Comparison of ENCODE assay signal across 13 cellular contexts in the genomic region with DNA sequence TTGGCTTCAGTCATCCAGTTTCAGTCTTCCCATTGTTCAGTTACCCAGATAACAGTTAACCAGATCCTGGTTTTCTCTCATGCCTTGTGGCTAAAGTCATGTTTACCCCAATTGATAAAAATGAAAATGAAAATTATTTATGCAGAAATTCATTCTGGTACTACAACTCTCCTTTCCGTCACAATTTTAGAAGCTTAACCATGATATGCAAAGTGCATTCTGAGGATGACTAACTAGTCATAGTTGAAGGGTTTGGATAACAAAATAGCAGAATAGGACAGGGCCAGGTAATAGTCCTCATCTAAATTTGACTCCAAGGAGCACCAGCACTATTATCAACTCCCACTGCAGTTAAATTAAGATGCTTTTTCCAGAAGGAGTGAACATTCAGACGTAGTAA.
DNase-seq lines count a peak whose midpoint lies in the region; ATAC-seq lines count a peak whose summit lies in the region.
"Had no signal": no experiment of that assay in that cellular context is flagged by ENCODE, and none has a peak within 500 bp of the region (broad histone marks: within the 10 kb centered on the region; RNA-seq: fewer than 3 reads in every experiment).

No MANE protein-coding gene starts in this region.

- no peak for DNase-seq in activated CD4-positive, alpha-beta memory T cell treated with anti-CD3 and anti-CD28 coated beads, Interleukin-2, amount 10 ng/mL, durations not matched to agents 7 days and 5 days
- DNase-seq in NCI-H1105 (lab: John Stamatoyannopoulos, UW) (no peak), NCI-H510A treated with DMSO at 0.1 percent for 48 hours (lab: John Stamatoyannopoulos, UW) (no peak), DMS79 treated with DMSO at 0.1 percent for 48 hours (lab: John Stamatoyannopoulos, UW) (no peak)
- DNase-seq: DND-41; mucosa of descending colon; stimulated activated CD4-positive, alpha-beta T cell treated with anti-CD3 and anti-CD28 coated beads, Interleukin-2, amount 100 ng/mL, for 24 hours had no signal

- peaks cover 1% of the 10 kb centered on the region for H3K27me3 Mint-ChIP-seq in activated CD4-positive, alpha-beta memory T cell treated with anti-CD3 and anti-CD28 coated beads, Interleukin-2, amount 10 ng/mL, durations not matched to agents 7 days and 5 days
- H3K27me3 Mint-ChIP-seq: progenitor cell of endocrine pancreas; stimulated activated memory B cell treated with anti-CD40 and anti-IgM and Interleukin-4, amounts not matched to agents 10 μg/mL and 1 μg/mL and 100 μg/mL, for 72 hours had no signal

- H3K4me1 Mint-ChIP-seq in activated CD4-positive, alpha-beta memory T cell treated with anti-CD3 and anti-CD28 coated beads, Interleukin-2, amount 10 ng/mL, durations not matched to agents 7 days and 5 days: no peaks in the 10 kb centered on the region
- H3K4me1 Mint-ChIP-seq: stimulated activated memory B cell treated with anti-CD40 and anti-IgM and Interleukin-4, amounts not matched to agents 10 μg/mL and 1 μg/mL and 100 μg/mL, for 72 hours had no signal

- no peak overlapping the region for H3K4me3 Mint-ChIP-seq in activated CD4-positive, alpha-beta memory T cell treated with anti-CD3 and anti-CD28 coated beads, Interleukin-2, amount 10 ng/mL, durations not matched to agents 7 days and 5 days
- H3K4me3 Mint-ChIP-seq: stimulated activated memory B cell treated with anti-CD40 and anti-IgM and Interleukin-4, amounts not matched to agents 10 μg/mL and 1 μg/mL and 100 μg/mL, for 72 hours had no signal

- POLR2A ChIA-PET in activated CD4-positive, alpha-beta memory T cell treated with anti-CD3 and anti-CD28 coated beads, Interleukin-2, amount 10 ng/mL, durations not matched to agents 7 days and 5 days (lab: Charles Lee): no interaction called here

- no peaks in the 10 kb centered on the region for H3K36me3 Mint-ChIP-seq in activated CD4-positive, alpha-beta memory T cell treated with anti-CD3 and anti-CD28 coated beads, Interleukin-2, amount 10 ng/mL, durations not matched to agents 7 days and 5 days (ENCODE audit: low read depth)
- H3K36me3 Mint-ChIP-seq: stimulated activated memory B cell treated with anti-CD40 and anti-IgM and Interleukin-4, amounts not matched to agents 10 μg/mL and 1 μg/mL and 100 μg/mL, for 72 hours had no signal

- ATAC-seq in GM18519 (IDR thresholded peaks at IDR 0.05; ENCODE audit: low FRiP score, unreplicated experiment) (peak; percentile 92), GM21360 (IDR thresholded peaks at IDR 0.05; ENCODE audit: unreplicated experiment) (peak; percentile 99), HG02938 (IDR thresholded peaks at IDR 0.05; ENCODE audit: unreplicated experiment) (peak; percentile 100), HG03521 (IDR thresholded peaks at IDR 0.05; ENCODE audit: unreplicated experiment) (peak; percentile 99)
- ATAC-seq: mucosa of descending colon; stimulated activated memory B cell treated with anti-CD40 and anti-IgM and Interleukin-4, amounts not matched to agents 10 μg/mL and 1 μg/mL and 100 μg/mL, for 72 hours had no signal

- no peaks in the 10 kb centered on the region for H3K9me3 Mint-ChIP-seq in activated CD4-positive, alpha-beta memory T cell treated with anti-CD3 and anti-CD28 coated beads, Interleukin-2, amount 10 ng/mL, durations not matched to agents 7 days and 5 days
- H3K9me3 Mint-ChIP-seq: stimulated activated memory B cell treated with anti-CD40 and anti-IgM and Interleukin-4, amounts not matched to agents 10 μg/mL and 1 μg/mL and 100 μg/mL, for 72 hours had no signal

- H3K27ac Mint-ChIP-seq in activated CD4-positive, alpha-beta memory T cell treated with anti-CD3 and anti-CD28 coated beads, Interleukin-2, amount 10 ng/mL, durations not matched to agents 7 days and 5 days: no peak overlapping the region
- H3K27ac Mint-ChIP-seq: progenitor cell of endocrine pancreas; stimulated activated memory B cell treated with anti-CD40 and anti-IgM and Interleukin-4, amounts not matched to agents 10 μg/mL and 1 μg/mL and 100 μg/mL, for 72 hours had no signal

- CTCF ChIA-PET in activated CD4-positive, alpha-beta memory T cell treated with anti-CD3 and anti-CD28 coated beads, Interleukin-2, amount 10 ng/mL, durations not matched to agents 7 days and 5 days (lab: Charles Lee): no interaction called here
